ENCODE assay signal across 10 cellular contexts in genomic region chr14:77140343-77140936, GRCh38. TPM values are rescaled to one million over a fixed set of nuclear protein-coding genes. Genes with fewer than 3 reads are reported as not detected.
DNase-seq lines count a peak whose midpoint lies in the region; ATAC-seq, FAIRE-seq and TF ChIP-seq lines count a peak whose summit lies in the region.
"Had no signal": no experiment of that assay in that cellular context is flagged by ENCODE, and none has a peak within 500 bp of the region (broad histone marks: within the 10 kb centered on the region; RNA-seq: fewer than 3 reads in every experiment).

No MANE protein-coding gene starts in this region.

- POLR2A ChIA-PET in CD8-positive, alpha-beta memory T cell (lab: Charles Lee) = no interaction called here
- POLR2A ChIA-PET in HEK293 (lab: Yijun Ruan, JAX) = no interaction called here

- no peak for FAIRE-seq in astrocyte (lab: Jason Lieb, UNC)
- FAIRE-seq: GM12892, TTC549 had no signal

- no peaks in the 10 kb centered on the region for H3K36me3 Mint-ChIP-seq in CD8-positive, alpha-beta memory T cell
- H3K36me3 Mint-ChIP-seq in astrocyte (ENCODE audit: low read depth, unreplicated experiment) = no peaks in the 10 kb centered on the region

- no peaks in the 10 kb centered on the region for H3K36me3 ChIP-seq in CD8-positive, alpha-beta memory T cell (ENCODE audit: insufficient read depth, low read length)
- H3K36me3 ChIP-seq in HEK293 (ENCODE audit: control insufficient read depth in 2 of 2, insufficient read depth in 1 of 2, low read length in 2 of 2) = peaks cover 0 to 22% of the 10 kb centered on the region in 2 experiments; a peak in 1 of 3 replicates
- H3K36me3 ChIP-seq in astrocyte (ENCODE audit: insufficient read depth, low read length) = no peaks in the 10 kb centered on the region
- no peaks in the 10 kb centered on the region for H3K36me3 ChIP-seq in neural cell (ENCODE audit: insufficient read depth, low read length)

- H3K9me2 ChIP-seq in neural cell (ENCODE audit: insufficient read depth, low read length) = no peaks in the 10 kb centered on the region

- no peak for TF ChIP-seq EP300 in neural cell (conservative IDR thresholded peaks at IDR 0.05; ENCODE audit: poor library complexity, severe bottlenecking)

- peaks cover 0 to 2% (median 0%) of the 10 kb centered on the region in 5 donors for H3K9me3 Mint-ChIP-seq in CD8-positive, alpha-beta memory T cell
- H3K9me3 Mint-ChIP-seq in astrocyte (ENCODE audit: unreplicated experiment) = peaks cover 2% of the 10 kb centered on the region

- H3K9ac ChIP-seq in astrocyte (ENCODE audit: low read length) = no peak overlapping the region
- H3K9ac ChIP-seq in neural cell (ENCODE audit: low read length) = peak overlapping the region; percentile 74

- peaks cover 60 to 83% of the 10 kb centered on the region in 2 donors for H3K27me3 Mint-ChIP-seq in CD8-positive, alpha-beta memory T cell
- peaks cover 70% of the 10 kb centered on the region for H3K27me3 Mint-ChIP-seq in astrocyte (ENCODE audit: low read depth, unreplicated experiment)

- H3K4me1 Mint-ChIP-seq in CD8-positive, alpha-beta memory T cell = peaks cover 13 to 29% (median 25%) of the 10 kb centered on the region in 3 donors
- no peaks in the 10 kb centered on the region for H3K4me1 Mint-ChIP-seq in astrocyte (ENCODE audit: low read depth, unreplicated experiment)

- H3K27me3 ChIP-seq in CD8-positive, alpha-beta memory T cell (ENCODE audit: insufficient read depth, low read length, poor library complexity, severe bottlenecking) = peaks cover 36% of the 10 kb centered on the region
- H3K27me3 ChIP-seq in astrocyte (ENCODE audit: insufficient read depth, low read length) (peaks cover 71% of the 10 kb centered on the region), neural cell (ENCODE audit: insufficient read depth, low read depth, low read length) (peaks cover 58% of the 10 kb centered on the region)

- H4K20me1 ChIP-seq in astrocyte (ENCODE audit: insufficient read depth, low read length) (peaks cover 8% of the 10 kb centered on the region), neural cell (ENCODE audit: insufficient read depth) (no peaks in the 10 kb centered on the region)

- peak overlapping the region in 1 of 8 donors; percentile 49 for H3K27ac Mint-ChIP-seq in CD8-positive, alpha-beta memory T cell
- no peak overlapping the region for H3K27ac Mint-ChIP-seq in astrocyte (ENCODE audit: unreplicated experiment)

- TF ChIP-seq CTCF in HEK293 (tag by site-specific recombination; IDR thresholded peaks at IDR 0.05) = no peak
- TF ChIP-seq CTCF in astrocyte (IDR thresholded peaks at IDR 0.05; ENCODE audit: insufficient read depth, low read depth, low read length) = no peak
- no peak for TF ChIP-seq CTCF in neural cell (IDR thresholded peaks at IDR 0.05; ENCODE audit: poor library complexity, severe bottlenecking)

- no peak overlapping the region for H3K27ac ChIP-seq in CD8-positive, alpha-beta memory T cell (ENCODE audit: low read depth, low read length)
- H3K27ac ChIP-seq in HEK293 (ENCODE audit: extremely low read depth, low read depth, low read length) = peak overlapping the region; percentile 63; the same call in 1 of the 2 replicates
- H3K27ac ChIP-seq in astrocyte (ENCODE audit: low read depth, low read length) = no peak overlapping the region
- H3K27ac ChIP-seq in neural cell (ENCODE audit: low read length) = peak overlapping the region; percentile 32

- no peak overlapping the region for H3K4me3 ChIP-seq in CD8-positive, alpha-beta memory T cell (ENCODE audit: low read length)
- H3K4me3 ChIP-seq in HEK293 (ENCODE audit: low read depth, low read length) (peak overlapping the region; percentile 47), astrocyte (ENCODE audit: insufficient read depth, low read depth, low read length) (peak overlapping the region; percentile 37), neural cell (ENCODE audit: low read length) (peak overlapping the region; percentile 90)

- H3K79me2 ChIP-seq in astrocyte (ENCODE audit: insufficient read depth, low read length) (no peaks in the 10 kb centered on the region), neural cell (replicated peaks; ENCODE audit: insufficient read depth, low read length) (no peaks in the 10 kb centered on the region)

- H2AFZ ChIP-seq in astrocyte (ENCODE audit: low read depth, low read length) (peak overlapping the region; percentile 75), neural cell (ENCODE audit: low read depth, low read length) (peak overlapping the region; percentile 2)

- H3K9me3 ChIP-seq in CD8-positive, alpha-beta memory T cell (ENCODE audit: low read length) = no peaks in the 10 kb centered on the region
- no peaks in the 10 kb centered on the region for H3K9me3 ChIP-seq in HEK293 (ENCODE audit: control insufficient read depth, insufficient read depth, low read depth, low read length)
- H3K9me3 ChIP-seq in astrocyte (ENCODE audit: insufficient read depth, low read depth, low read length) = no peaks in the 10 kb centered on the region
- no peaks in the 10 kb centered on the region for H3K9me3 ChIP-seq in neural cell (ENCODE audit: low read length)

- ATAC-seq in GM18867 (IDR thresholded peaks at IDR 0.05; ENCODE audit: unreplicated experiment) (no peak), left colon (no peak), GM18907 (IDR thresholded peaks at IDR 0.05; ENCODE audit: unreplicated experiment) (no peak), GM18502 (IDR thresholded peaks at IDR 0.05; ENCODE audit: poor library complexity, unreplicated experiment) (no peak)

- no peak for DNase-seq in CD8-positive, alpha-beta memory T cell
- DNase-seq in astrocyte (ENCODE audit: low read depth) = no peak
- DNase-seq in left colon = no peak

- no peaks in the 10 kb centered on the region for H3K4me1 ChIP-seq in CD8-positive, alpha-beta memory T cell (ENCODE audit: insufficient read depth, low read length)
- H3K4me1 ChIP-seq in HEK293 (ENCODE audit: control insufficient read depth, insufficient read depth, low read length) = no peaks in the 10 kb centered on the region; the same call in 1 of the 2 replicates
- peaks cover 12% of the 10 kb centered on the region for H3K4me1 ChIP-seq in astrocyte (ENCODE audit: insufficient read depth, low read length)

- H3F3A ChIP-seq in neural cell (ENCODE audit: insufficient read depth, low read length, poor library complexity, severe bottlenecking) = peaks cover 7% of the 10 kb centered on the region

- CTCF ChIA-PET in CD8-positive, alpha-beta memory T cell (lab: Charles Lee) = no interaction called here
- CTCF ChIA-PET in HEK293 (lab: Yijun Ruan, JAX) = interaction anchor here (0.6 to 5.2 kb wide), 11 partner anchors 12 to 281 kb away, joined by 3 to 82 read pairs (median 3); no protein-coding TSS in a partner anchor

- H3K4me3 Mint-ChIP-seq in CD8-positive, alpha-beta memory T cell = peak overlapping the region in 6 of 7 donors; percentile 48 to 68 (median 65)
- peak overlapping the region; percentile 77 for H3K4me3 Mint-ChIP-seq in astrocyte (ENCODE audit: unreplicated experiment)

- TF ChIP-seq RAD21 in neural cell (conservative IDR thresholded peaks at IDR 0.05) = no peak

- intact Hi-C loops in left colon (cut with DNase I, micrococcal nuclease) = no loop called here

- peak overlapping the region; percentile 86 for H3K4me2 ChIP-seq in astrocyte (ENCODE audit: low read length)
- H3K4me2 ChIP-seq in neural cell (ENCODE audit: low read length) = peak overlapping the region; percentile 77

TF ChIP-seq in HEK293, 187 proteins besides CTCF, POLR2A, EP300 and RAD21 (continues in another document):
- 0 out of 2 replicates have a peak, but pooled peaks have one; percentile 25 for TF ChIP-seq ZBTB7A (tag by site-specific recombination; IDR thresholded peaks at IDR 0.05; ENCODE audit: low read depth)
- peak; percentile 56 for TF ChIP-seq ZIC2 (tag by site-specific recombination; IDR thresholded peaks at IDR 0.05)
- TF ChIP-seq ZBTB21 (tag by site-specific recombination; IDR thresholded peaks at IDR 0.05) = no peak
- TF ChIP-seq PRDM1 (tag by site-specific recombination; IDR thresholded peaks at IDR 0.05) = peak; percentile 51; the same call in 1 of the 2 replicates
- no peak for TF ChIP-seq ZNF146 (tag by site-specific recombination; IDR thresholded peaks at IDR 0.05)
- TF ChIP-seq ZNF701 (tag by site-specific recombination; IDR thresholded peaks at IDR 0.05) = peak; percentile 71; the same call in 1 of the 2 replicates
- TF ChIP-seq BCL11A (tag by site-specific recombination; IDR thresholded peaks at IDR 0.05; ENCODE audit: low read depth) = no peak
- peak; percentile 82 for TF ChIP-seq ZBTB20 (tag by site-specific recombination; IDR thresholded peaks at IDR 0.05)
- TF ChIP-seq ZNF777 (tag by site-specific recombination; IDR thresholded peaks at IDR 0.05; ENCODE audit: borderline replicate concordance) = peak; percentile 68; the same call in 1 of the 2 replicates

TF ChIP-seq in neural cell, 6 proteins besides CTCF, POLR2A, EP300 and RAD21:
- TF ChIP-seq EZH2 (IDR thresholded peaks at IDR 0.05; ENCODE audit: borderline replicate concordance, insufficient read depth, low read length, poor library complexity, severe bottlenecking) (no peak), POLR2AphosphoS5 (IDR thresholded peaks at IDR 0.05) (peak; percentile 9)

RNA-seq across cellular contexts. Expression of gene ZDHHC22, which starts 1.2 kb away (rescaled TPM):
- not detected for total RNA-seq in CD8-positive, alpha-beta memory T cell
- polyA plus RNA-seq in CD8-positive, alpha-beta memory T cell = not detected
- total RNA-seq in astrocyte (0.50 and 0.52 TPM in 2 replicates), left colon (not detected)
- polyA plus RNA-seq in neural cell = 4.3 and 5.1 TPM in 2 replicates
- polyA minus RNA-seq in neural cell = 4.5 and 6.8 TPM in 2 replicates

RNA-seq across cellular contexts. Expression of gene TMEM63C, which starts 41.2 kb away (rescaled TPM):
- under 1 TPM; 0.64 to 0.68 TPM for total RNA-seq in CD8-positive, alpha-beta memory T cell
- 0.28 TPM for polyA plus RNA-seq in CD8-positive, alpha-beta memory T cell
- total RNA-seq in astrocyte (11.3 and 22.8 TPM in 2 replicates), left colon (10 to 100 TPM; 22.4 to 43.0 TPM)
- 11.1 and 14.6 TPM in 2 replicates for polyA plus RNA-seq in neural cell
- polyA minus RNA-seq in neural cell = 18.8 and 21.2 TPM in 2 replicates

RNA-seq across cellular contexts. Expression of gene CIPC, which starts 42.4 kb away (rescaled TPM):
- 10 to 100 TPM; 10.5 to 12.7 TPM for total RNA-seq in CD8-positive, alpha-beta memory T cell
- 6.2 TPM for polyA plus RNA-seq in CD8-positive, alpha-beta memory T cell
- total RNA-seq in astrocyte (16.7 and 20.2 TPM in 2 replicates), left colon (10 to 100 TPM; 50.4 to 52.0 TPM)
- polyA plus RNA-seq in neural cell = 36.4 and 36.7 TPM in 2 replicates
- polyA minus RNA-seq in neural cell = 53.6 and 56.4 TPM in 2 replicates

Comparison
In these comparisons a context has a peak if more than half of its experiments do, and no peak if none do; other contexts are left out.
1. H3K27ac ChIP-seq: peak in HEK293 (single experiment) and neural cell (single experiment); none in CD8-positive, alpha-beta memory T cell (single experiment) and astrocyte (single experiment).